In the genomic region with DNA sequence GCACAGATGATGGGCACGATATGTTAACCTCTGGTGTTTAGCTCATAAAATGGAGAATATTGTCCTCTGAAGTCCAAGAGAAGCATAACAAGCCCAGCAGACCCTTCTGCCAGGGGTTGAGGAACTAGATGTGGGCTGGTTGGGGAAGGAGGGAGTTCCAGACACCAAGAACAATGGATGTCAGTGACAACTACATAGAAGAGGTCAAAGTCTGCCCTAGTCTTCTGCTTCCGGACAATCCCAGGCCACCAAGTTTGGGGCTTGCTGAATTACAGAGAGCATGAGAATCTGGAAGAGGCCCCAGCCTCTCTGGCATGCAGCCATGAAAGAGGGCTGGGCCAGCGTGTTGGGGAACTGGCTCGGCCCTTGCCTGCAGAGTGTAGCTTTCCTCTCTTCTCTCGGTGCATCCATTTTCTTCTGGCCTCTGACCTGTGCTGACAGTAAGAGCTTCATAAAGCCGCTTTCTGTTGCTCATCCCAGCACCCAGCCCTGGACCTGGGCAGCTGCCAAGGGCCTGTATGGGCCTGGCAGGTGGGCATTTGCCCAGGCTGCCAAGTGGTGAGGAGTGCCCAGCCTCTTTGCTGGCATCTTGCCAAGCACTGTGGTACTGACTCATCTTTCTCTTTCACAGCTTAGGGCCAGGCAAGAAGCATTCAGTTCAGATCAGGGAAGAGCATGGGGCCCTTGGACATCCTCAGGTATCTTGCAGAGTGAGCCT, we compare ENCODE assay signal across 10 cellular contexts. TPM values are rescaled to one million over a fixed set of nuclear protein-coding genes. Genes with fewer than 3 reads are reported as not detected.
DNase-seq lines count a peak whose midpoint lies in the region; ATAC-seq and TF ChIP-seq lines count a peak whose summit lies in the region.
"Had no signal": no experiment of that assay in that cellular context is flagged by ENCODE, and none has a peak within 500 bp of the region (broad histone marks: within the 10 kb centered on the region; RNA-seq: fewer than 3 reads in every experiment).

No MANE protein-coding gene starts in this region.

- H3K79me1 ChIP-seq in trophoblast cell (ENCODE audit: low read length): peaks cover 16% of the 10 kb centered on the region

- peak overlapping the region; percentile 61 for H2BK5ac ChIP-seq in trophoblast cell (ENCODE audit: low read depth, low read length, poor library complexity)

- TF ChIP-seq EP300 in suprapubic skin (IDR thresholded peaks at IDR 0.05): no peak

- H2BK120ac ChIP-seq in trophoblast cell (ENCODE audit: insufficient read depth, low read length, poor library complexity): peak overlapping the region; percentile 68

- POLR2A ChIA-PET in PC-3 (lab: Charles Lee; ENCODE audit: unreplicated experiment): interaction anchor here (0.7 kb wide), 1 partner anchor 31 kb away, joined by 3 read pairs; no protein-coding TSS in a partner anchor

- no peak overlapping the region for H3K4me3 ChIP-seq in right atrium auricular region
- H3K4me3 ChIP-seq in PC-3 (ENCODE audit: low read length): no peak overlapping the region
- H3K4me3 ChIP-seq in epithelial cell of proximal tubule (ENCODE audit: low read depth, low read length): no peak overlapping the region
- H3K4me3 ChIP-seq in trophoblast cell (ENCODE audit: low read depth, low read length): no peak overlapping the region
- H3K4me3 ChIP-seq in effector memory CD4-positive, alpha-beta T cell (ENCODE audit: insufficient read depth, low read depth, low read length, poor library complexity, severe bottlenecking): no peak overlapping the region
- no peak overlapping the region for H3K4me3 ChIP-seq in suprapubic skin

- H3K18ac ChIP-seq in trophoblast cell (ENCODE audit: low read length): no peak overlapping the region

- no peak overlapping the region for H3K23ac ChIP-seq in trophoblast cell (ENCODE audit: low read length)

- 0 out of 2 replicates have a peak overlapping the region, but pooled peaks have one; percentile 29 for H2AFZ ChIP-seq in PC-3 (ENCODE audit: low read length)
- no peak overlapping the region for H2AFZ ChIP-seq in trophoblast cell (ENCODE audit: insufficient read depth, low read length, poor library complexity)

- CTCF ChIA-PET in PC-3 (lab: Charles Lee): interaction anchor here (0.6 kb wide), 1 partner anchor 16 kb away, joined by 4 read pairs; no protein-coding TSS in a partner anchor

- H3K9me3 ChIP-seq in right atrium auricular region (peaks cover 0 to 4% of the 10 kb centered on the region in 2 donors), PC-3 (ENCODE audit: low read length) (no peaks in the 10 kb centered on the region), trophoblast cell (ENCODE audit: insufficient read depth, low read depth, low read length) (peaks cover 3% of the 10 kb centered on the region), suprapubic skin (no peaks in the 10 kb centered on the region)
- H3K9me3 ChIP-seq in effector memory CD4-positive, alpha-beta T cell (ENCODE audit: control insufficient read depth, low read length): no peaks in the 10 kb centered on the region

- H3K27me3 ChIP-seq in right atrium auricular region (no peaks in the 10 kb centered on the region), PC-3 (ENCODE audit: low read length) (no peaks in the 10 kb centered on the region), trophoblast cell (ENCODE audit: insufficient read depth, low read length) (no peaks in the 10 kb centered on the region), suprapubic skin (no peaks in the 10 kb centered on the region)
- H3K27me3 ChIP-seq in effector memory CD4-positive, alpha-beta T cell (replicated peaks; ENCODE audit: control insufficient read depth, insufficient read depth, low read length, poor library complexity, severe bottlenecking): no peaks in the 10 kb centered on the region

- peak overlapping the region; percentile 87 for H2AK5ac ChIP-seq in trophoblast cell (ENCODE audit: low read length)

- H4K20me1 ChIP-seq in PC-3 (ENCODE audit: low read length): no peaks in the 10 kb centered on the region

- BruUV-seq in PC-3 (replicated peaks; lab: Mats Ljungman, UMichigan): no TSS peak

- H3F3A ChIP-seq in PC-3 (ENCODE audit: low read length, unreplicated experiment): no peaks in the 10 kb centered on the region

- no CpG with 5 or more reads among the region's 6 CpGs for WGBS in trophoblast cell (ENCODE audit: extremely low coverage, insufficient coverage, insufficient read length)
- 24% methylated on average over 6 of the region's 6 CpGs for WGBS in suprapubic skin

- H4K91ac ChIP-seq in trophoblast cell (ENCODE audit: low read depth, low read length): peak overlapping the region; percentile 79

- no peak overlapping the region for H3K9ac ChIP-seq in PC-3 (ENCODE audit: low read length)
- H3K9ac ChIP-seq in trophoblast cell (ENCODE audit: low read length): no peak overlapping the region

- H3K14ac ChIP-seq in trophoblast cell (ENCODE audit: low read length): peak overlapping the region; percentile 46

- H3K27ac ChIP-seq in right atrium auricular region (no peak overlapping the region), PC-3 (ENCODE audit: low read length) (peak overlapping the region; percentile 31), trophoblast cell (ENCODE audit: low read depth, low read length) (no peak overlapping the region), suprapubic skin (no peak overlapping the region)
- H3K27ac ChIP-seq in effector memory CD4-positive, alpha-beta T cell (ENCODE audit: insufficient read depth, low read length, poor library complexity, severe bottlenecking): no peak overlapping the region

- peak overlapping the region; percentile 13 for H4K8ac ChIP-seq in trophoblast cell (ENCODE audit: low read depth, low read length)

- no peak for TF ChIP-seq POLR2A in suprapubic skin (IDR thresholded peaks at IDR 0.05)

- peak; percentile 61 for ATAC-seq in Right ventricle myocardium superior (ENCODE audit: poor library complexity)
- ATAC-seq in PC-3: peak; percentile 93
- no peak for ATAC-seq in HG03432 (IDR thresholded peaks at IDR 0.05; ENCODE audit: unreplicated experiment)

- no peak for TF ChIP-seq CTCF in right atrium auricular region (IDR thresholded peaks at IDR 0.05)
- no peak for TF ChIP-seq CTCF in PC-3 (conservative IDR thresholded peaks at IDR 0.05; ENCODE audit: low read depth, low read length)
- no peak for TF ChIP-seq CTCF in epithelial cell of proximal tubule (conservative IDR thresholded peaks at IDR 0.05; ENCODE audit: low read depth, low read length)
- TF ChIP-seq CTCF in suprapubic skin (IDR thresholded peaks at IDR 0.05): no peak

- DNase-seq in Right ventricle myocardium superior (peak; percentile 77), right atrium auricular region (ENCODE audit: low spot score) (no peak), PC-3 (peak; percentile 96), epithelial cell of proximal tubule (ENCODE audit: low read depth) (peak; percentile 67), trophoblast cell (peak in 1 of 2 donors; percentile 41), suprapubic skin (ENCODE audit: low spot score in 2 of 2) (no peak)
- DNase-seq in effector memory CD4-positive, alpha-beta T cell: no peak
- DNase-seq: activated B cell treated with CpG ODN at 0.5 μM for 24 hours had no signal

- H3K36me3 ChIP-seq in right atrium auricular region (no peaks in the 10 kb centered on the region), PC-3 (ENCODE audit: low read depth, low read length) (no peaks in the 10 kb centered on the region), trophoblast cell (ENCODE audit: control insufficient read depth in 1 of 2, insufficient read depth in 2 of 2, low read length in 2 of 2) (no peaks in the 10 kb centered on the region), suprapubic skin (no peaks in the 10 kb centered on the region)
- H3K36me3 ChIP-seq in effector memory CD4-positive, alpha-beta T cell (ENCODE audit: control insufficient read depth, insufficient read depth, low read length): no peaks in the 10 kb centered on the region

- no peaks in the 10 kb centered on the region for H3K9me2 ChIP-seq in PC-3 (replicated peaks; ENCODE audit: low read length)

- peak overlapping the region; percentile 21 for H3K4me2 ChIP-seq in PC-3 (ENCODE audit: low read length)
- H3K4me2 ChIP-seq in trophoblast cell (ENCODE audit: low read length): no peak overlapping the region

- H4K12ac ChIP-seq in trophoblast cell (ENCODE audit: low read depth, low read length): no peak overlapping the region

- intact Hi-C loops in Right ventricle myocardium superior (cut with DNase I) (no loop called here), PC-3 (cut with micrococcal nuclease) (no loop called here)

- H3K4ac ChIP-seq in trophoblast cell (ENCODE audit: low read depth, low read length): peak overlapping the region; percentile 64

- peaks cover 0 to 16% of the 10 kb centered on the region in 2 donors for H3K4me1 ChIP-seq in right atrium auricular region
- H3K4me1 ChIP-seq in PC-3 (ENCODE audit: insufficient read depth, low read length): peaks cover 30% of the 10 kb centered on the region
- peaks cover 12 to 26% of the 10 kb centered on the region in 2 experiments for H3K4me1 ChIP-seq in trophoblast cell (ENCODE audit: control insufficient read depth in 1 of 2, insufficient read depth in 2 of 2, low read length in 2 of 2)
- H3K4me1 ChIP-seq in effector memory CD4-positive, alpha-beta T cell (ENCODE audit: control insufficient read depth, insufficient read depth, low read length, poor library complexity, severe bottlenecking): no peaks in the 10 kb centered on the region
- H3K4me1 ChIP-seq in suprapubic skin: peaks cover 39% of the 10 kb centered on the region

- H3K79me2 ChIP-seq in PC-3 (ENCODE audit: low read length) (no peaks in the 10 kb centered on the region), trophoblast cell (ENCODE audit: control insufficient read depth, insufficient read depth, low read length, poor library complexity) (peaks cover 5% of the 10 kb centered on the region)

- peak overlapping the region; percentile 61 for H2BK12ac ChIP-seq in trophoblast cell (ENCODE audit: low read length)

RNA-seq across cellular contexts. Expression of a gene that starts 14.6 kb away (rescaled TPM):
- total RNA-seq in Right ventricle myocardium superior (217 TPM), right atrium auricular region (100 to 1,000 TPM; 145 TPM), PC-3 (2014; rRNA removed) (54.5 and 62.7 TPM in 2 replicates), epithelial cell of proximal tubule (127 and 128 TPM in 2 replicates), suprapubic skin (100 to 1,000 TPM in 3 of 4 donors, 10 to 100 TPM in 1; 88.8 to 159 (median 128) TPM)
- polyA plus RNA-seq in trophoblast cell (2013): 756 and 800 TPM in 2 replicates

RNA-seq across cellular contexts. Expression of a gene that starts 53.6 kb away (rescaled TPM):
- total RNA-seq in Right ventricle myocardium superior (0.16 TPM), right atrium auricular region (not detected), PC-3 (2014; rRNA removed) (1.1 and 1.6 TPM in 2 replicates), epithelial cell of proximal tubule (9.7 and 9.8 TPM in 2 replicates), suprapubic skin (under 1 TPM; 0.34 to 0.76 (median 0.60) TPM)
- 58.1 and 60.8 TPM in 2 replicates for polyA plus RNA-seq in trophoblast cell (2013)
- total RNA-seq: activated B cell treated with CpG ODN at 0.5 μM for 24 hours; natural killer cell treated with Interleukin-12 subunit alpha and Interleukin-12 subunit beta and Interleukin-15 and Interleukin-18, amount 100 ng/mL, for 72 hours had no signal

Comparison
In these comparisons a context has a peak if more than half of its experiments do, and no peak if none do; other contexts are left out.
1. DNase-seq: peak in Right ventricle myocardium superior (single experiment), PC-3 (single experiment) and epithelial cell of proximal tubule (single experiment); none in right atrium auricular region (single experiment), effector memory CD4-positive, alpha-beta T cell (0 of 3) and suprapubic skin (0 of 2).